ENCODE assay signal across 1 cellular context in the genomic region with DNA sequence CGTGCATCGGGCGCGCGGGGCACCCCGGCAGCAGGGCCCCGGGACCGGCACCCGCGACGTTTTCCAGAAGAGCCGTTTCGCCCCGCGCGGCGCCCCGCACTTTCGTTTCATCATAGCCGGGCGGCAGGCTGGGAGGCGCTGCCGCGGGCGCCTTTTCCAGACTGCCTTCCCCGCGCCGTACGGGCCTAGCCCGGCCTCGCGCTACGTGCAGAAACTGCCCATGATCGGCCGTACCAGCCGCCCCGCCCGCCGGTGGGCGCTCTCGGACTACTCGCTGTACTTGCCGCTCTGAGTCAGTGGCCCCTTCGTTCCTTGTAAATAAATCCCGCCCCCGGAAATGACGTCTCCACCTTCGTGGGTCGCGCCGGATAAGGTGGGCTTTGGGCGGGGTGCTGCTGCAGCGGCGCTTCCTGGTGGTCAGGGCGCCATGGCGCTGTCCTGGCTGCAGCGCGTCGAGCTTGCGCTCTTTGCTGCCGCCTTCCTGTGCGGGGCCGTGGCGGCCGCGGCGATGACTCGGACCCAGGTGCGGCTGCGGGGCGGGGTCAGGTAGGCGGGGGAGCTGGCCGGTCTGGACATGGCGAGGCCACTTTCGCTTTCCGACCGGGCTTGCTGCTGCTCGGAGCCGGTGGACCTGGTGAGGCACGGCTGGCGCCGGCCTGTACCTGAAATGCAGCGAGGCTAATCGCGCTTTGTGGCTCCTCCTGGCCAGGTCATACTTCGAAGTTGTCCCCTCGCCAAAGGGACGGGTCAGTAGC.
TF ChIP-seq lines count a peak whose summit lies in the region.

A gene with protein sequence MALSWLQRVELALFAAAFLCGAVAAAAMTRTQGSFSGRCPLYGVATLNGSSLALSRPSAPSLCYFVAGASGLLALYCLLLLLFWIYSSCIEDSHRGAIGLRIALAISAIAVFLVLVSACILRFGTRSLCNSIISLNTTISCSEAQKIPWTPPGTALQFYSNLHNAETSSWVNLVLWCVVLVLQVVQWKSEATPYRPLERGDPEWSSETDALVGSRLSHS (plus strand): TSS at position 398 of the 755 bp plus-strand sequence. CDS start 30 bp downstream, at position 428.

TF ChIP-seq in HepG2, 621 proteins besides CTCF, POLR2A, EP300 and RAD21 (continued from another document and continues in another):
- TF ChIP-seq, protein P1, sequence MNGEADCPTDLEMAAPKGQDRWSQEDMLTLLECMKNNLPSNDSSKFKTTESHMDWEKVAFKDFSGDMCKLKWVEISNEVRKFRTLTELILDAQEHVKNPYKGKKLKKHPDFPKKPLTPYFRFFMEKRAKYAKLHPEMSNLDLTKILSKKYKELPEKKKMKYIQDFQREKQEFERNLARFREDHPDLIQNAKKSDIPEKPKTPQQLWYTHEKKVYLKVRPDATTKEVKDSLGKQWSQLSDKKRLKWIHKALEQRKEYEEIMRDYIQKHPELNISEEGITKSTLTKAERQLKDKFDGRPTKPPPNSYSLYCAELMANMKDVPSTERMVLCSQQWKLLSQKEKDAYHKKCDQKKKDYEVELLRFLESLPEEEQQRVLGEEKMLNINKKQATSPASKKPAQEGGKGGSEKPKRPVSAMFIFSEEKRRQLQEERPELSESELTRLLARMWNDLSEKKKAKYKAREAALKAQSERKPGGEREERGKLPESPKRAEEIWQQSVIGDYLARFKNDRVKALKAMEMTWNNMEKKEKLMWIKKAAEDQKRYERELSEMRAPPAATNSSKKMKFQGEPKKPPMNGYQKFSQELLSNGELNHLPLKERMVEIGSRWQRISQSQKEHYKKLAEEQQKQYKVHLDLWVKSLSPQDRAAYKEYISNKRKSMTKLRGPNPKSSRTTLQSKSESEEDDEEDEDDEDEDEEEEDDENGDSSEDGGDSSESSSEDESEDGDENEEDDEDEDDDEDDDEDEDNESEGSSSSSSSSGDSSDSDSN (CRISPR knock-in tag; IDR thresholded peaks at IDR 0.05) = peak; percentile 84
- TF ChIP-seq, protein P2, sequence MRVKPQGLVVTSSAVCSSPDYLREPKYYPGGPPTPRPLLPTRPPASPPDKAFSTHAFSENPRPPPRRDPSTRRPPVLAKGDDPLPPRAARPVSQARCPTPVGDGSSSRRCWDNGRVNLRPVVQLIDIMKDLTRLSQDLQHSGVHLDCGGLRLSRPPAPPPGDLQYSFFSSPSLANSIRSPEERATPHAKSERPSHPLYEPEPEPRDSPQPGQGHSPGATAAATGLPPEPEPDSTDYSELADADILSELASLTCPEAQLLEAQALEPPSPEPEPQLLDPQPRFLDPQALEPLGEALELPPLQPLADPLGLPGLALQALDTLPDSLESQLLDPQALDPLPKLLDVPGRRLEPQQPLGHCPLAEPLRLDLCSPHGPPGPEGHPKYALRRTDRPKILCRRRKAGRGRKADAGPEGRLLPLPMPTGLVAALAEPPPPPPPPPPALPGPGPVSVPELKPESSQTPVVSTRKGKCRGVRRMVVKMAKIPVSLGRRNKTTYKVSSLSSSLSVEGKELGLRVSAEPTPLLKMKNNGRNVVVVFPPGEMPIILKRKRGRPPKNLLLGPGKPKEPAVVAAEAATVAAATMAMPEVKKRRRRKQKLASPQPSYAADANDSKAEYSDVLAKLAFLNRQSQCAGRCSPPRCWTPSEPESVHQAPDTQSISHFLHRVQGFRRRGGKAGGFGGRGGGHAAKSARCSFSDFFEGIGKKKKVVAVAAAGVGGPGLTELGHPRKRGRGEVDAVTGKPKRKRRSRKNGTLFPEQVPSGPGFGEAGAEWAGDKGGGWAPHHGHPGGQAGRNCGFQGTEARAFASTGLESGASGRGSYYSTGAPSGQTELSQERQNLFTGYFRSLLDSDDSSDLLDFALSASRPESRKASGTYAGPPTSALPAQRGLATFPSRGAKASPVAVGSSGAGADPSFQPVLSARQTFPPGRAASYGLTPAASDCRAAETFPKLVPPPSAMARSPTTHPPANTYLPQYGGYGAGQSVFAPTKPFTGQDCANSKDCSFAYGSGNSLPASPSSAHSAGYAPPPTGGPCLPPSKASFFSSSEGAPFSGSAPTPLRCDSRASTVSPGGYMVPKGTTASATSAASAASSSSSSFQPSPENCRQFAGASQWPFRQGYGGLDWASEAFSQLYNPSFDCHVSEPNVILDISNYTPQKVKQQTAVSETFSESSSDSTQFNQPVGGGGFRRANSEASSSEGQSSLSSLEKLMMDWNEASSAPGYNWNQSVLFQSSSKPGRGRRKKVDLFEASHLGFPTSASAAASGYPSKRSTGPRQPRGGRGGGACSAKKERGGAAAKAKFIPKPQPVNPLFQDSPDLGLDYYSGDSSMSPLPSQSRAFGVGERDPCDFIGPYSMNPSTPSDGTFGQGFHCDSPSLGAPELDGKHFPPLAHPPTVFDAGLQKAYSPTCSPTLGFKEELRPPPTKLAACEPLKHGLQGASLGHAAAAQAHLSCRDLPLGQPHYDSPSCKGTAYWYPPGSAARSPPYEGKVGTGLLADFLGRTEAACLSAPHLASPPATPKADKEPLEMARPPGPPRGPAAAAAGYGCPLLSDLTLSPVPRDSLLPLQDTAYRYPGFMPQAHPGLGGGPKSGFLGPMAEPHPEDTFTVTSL (CRISPR knock-in tag; IDR thresholded peaks at IDR 0.05; ENCODE audit: borderline replicate concordance) = no peak
- TF ChIP-seq, protein P3, sequence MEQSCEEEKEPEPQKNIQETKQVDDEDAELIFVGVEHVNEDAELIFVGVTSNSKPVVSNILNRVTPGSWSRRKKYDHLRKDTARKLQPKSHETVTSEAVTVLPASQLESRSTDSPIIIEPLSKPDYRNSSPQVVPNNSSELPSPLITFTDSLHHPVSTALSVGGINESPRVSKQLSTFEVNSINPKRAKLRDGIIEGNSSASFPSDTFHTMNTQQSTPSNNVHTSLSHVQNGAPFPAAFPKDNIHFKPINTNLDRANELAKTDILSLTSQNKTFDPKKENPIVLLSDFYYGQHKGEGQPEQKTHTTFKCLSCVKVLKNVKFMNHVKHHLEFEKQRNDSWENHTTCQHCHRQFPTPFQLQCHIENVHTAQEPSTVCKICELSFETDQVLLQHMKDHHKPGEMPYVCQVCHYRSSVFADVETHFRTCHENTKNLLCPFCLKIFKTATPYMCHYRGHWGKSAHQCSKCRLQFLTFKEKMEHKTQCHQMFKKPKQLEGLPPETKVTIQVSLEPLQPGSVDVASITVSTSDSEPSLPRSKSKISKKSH (CRISPR knock-in tag; IDR thresholded peaks at IDR 0.05; ENCODE audit: borderline replicate concordance) = peak; percentile 77; the same call in 1 of the 2 replicates
- TF ChIP-seq, protein P4, sequence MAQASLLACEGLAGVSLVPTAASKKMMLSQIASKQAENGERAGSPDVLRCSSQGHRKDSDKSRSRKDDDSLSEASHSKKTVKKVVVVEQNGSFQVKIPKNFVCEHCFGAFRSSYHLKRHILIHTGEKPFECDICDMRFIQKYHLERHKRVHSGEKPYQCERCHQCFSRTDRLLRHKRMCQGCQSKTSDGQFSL (CRISPR knock-in tag; IDR thresholded peaks at IDR 0.05) = no peak
- no peak for TF ChIP-seq ZNF7 (CRISPR knock-in tag; IDR thresholded peaks at IDR 0.05)
- peak; percentile 75 for TF ChIP-seq ETV5 (CRISPR knock-in tag; IDR thresholded peaks at IDR 0.05; ENCODE audit: borderline replicate concordance)
- TF ChIP-seq, protein P5, sequence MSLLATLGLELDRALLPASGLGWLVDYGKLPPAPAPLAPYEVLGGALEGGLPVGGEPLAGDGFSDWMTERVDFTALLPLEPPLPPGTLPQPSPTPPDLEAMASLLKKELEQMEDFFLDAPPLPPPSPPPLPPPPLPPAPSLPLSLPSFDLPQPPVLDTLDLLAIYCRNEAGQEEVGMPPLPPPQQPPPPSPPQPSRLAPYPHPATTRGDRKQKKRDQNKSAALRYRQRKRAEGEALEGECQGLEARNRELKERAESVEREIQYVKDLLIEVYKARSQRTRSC (CRISPR knock-in tag; IDR thresholded peaks at IDR 0.05; ENCODE audit: low read depth) = peak; percentile 36; the same call in 1 of the 2 replicates
- TF ChIP-seq, protein P6, sequence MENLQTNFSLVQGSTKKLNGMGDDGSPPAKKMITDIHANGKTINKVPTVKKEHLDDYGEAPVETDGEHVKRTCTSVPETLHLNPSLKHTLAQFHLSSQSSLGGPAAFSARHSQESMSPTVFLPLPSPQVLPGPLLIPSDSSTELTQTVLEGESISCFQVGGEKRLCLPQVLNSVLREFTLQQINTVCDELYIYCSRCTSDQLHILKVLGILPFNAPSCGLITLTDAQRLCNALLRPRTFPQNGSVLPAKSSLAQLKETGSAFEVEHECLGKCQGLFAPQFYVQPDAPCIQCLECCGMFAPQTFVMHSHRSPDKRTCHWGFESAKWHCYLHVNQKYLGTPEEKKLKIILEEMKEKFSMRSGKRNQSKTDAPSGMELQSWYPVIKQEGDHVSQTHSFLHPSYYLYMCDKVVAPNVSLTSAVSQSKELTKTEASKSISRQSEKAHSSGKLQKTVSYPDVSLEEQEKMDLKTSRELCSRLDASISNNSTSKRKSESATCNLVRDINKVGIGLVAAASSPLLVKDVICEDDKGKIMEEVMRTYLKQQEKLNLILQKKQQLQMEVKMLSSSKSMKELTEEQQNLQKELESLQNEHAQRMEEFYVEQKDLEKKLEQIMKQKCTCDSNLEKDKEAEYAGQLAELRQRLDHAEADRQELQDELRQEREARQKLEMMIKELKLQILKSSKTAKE (CRISPR knock-in tag; IDR thresholded peaks at IDR 0.05; ENCODE audit: borderline replicate concordance) = 0 out of 2 replicates have a peak, but pooled peaks have one; percentile 5
- TF ChIP-seq ZNF430 (CRISPR knock-in tag; IDR thresholded peaks at IDR 0.05) = 0 out of 2 replicates have a peak, but pooled peaks have one; percentile 40
- peak; percentile 89 for TF ChIP-seq SP2 (CRISPR knock-in tag; IDR thresholded peaks at IDR 0.05)
- peak; percentile 65; the same call in 1 of the 2 replicates for TF ChIP-seq ISL2 (CRISPR knock-in tag; IDR thresholded peaks at IDR 0.05)
- TF ChIP-seq ZNF484 (CRISPR knock-in tag; IDR thresholded peaks at IDR 0.05; ENCODE audit: borderline replicate concordance, low read depth) = no peak
- 0 out of 2 replicates have a peak, but pooled peaks have one; percentile 44 for TF ChIP-seq MEF2D (CRISPR knock-in tag; IDR thresholded peaks at IDR 0.05)
- TF ChIP-seq PCBP2 (optimal IDR thresholded peaks at IDR 0.05; ENCODE audit: low read depth, low read length, poor library complexity, severe bottlenecking) = no peak
- no peak for TF ChIP-seq ZNF746 (CRISPR knock-in tag; IDR thresholded peaks at IDR 0.05)
- TF ChIP-seq SATB2 (CRISPR knock-in tag; IDR thresholded peaks at IDR 0.05) = no peak
- no peak for TF ChIP-seq ZNF558 (CRISPR knock-in tag; IDR thresholded peaks at IDR 0.05; ENCODE audit: borderline replicate concordance)
- TF ChIP-seq ZNF615 (CRISPR knock-in tag; IDR thresholded peaks at IDR 0.05; ENCODE audit: borderline replicate concordance) = no peak
- peak; percentile 27; the same call in 1 of the 2 replicates for TF ChIP-seq ZNF777 (CRISPR knock-in tag; IDR thresholded peaks at IDR 0.05)
- no peak for TF ChIP-seq ZFP37 (CRISPR knock-in tag; IDR thresholded peaks at IDR 0.05; ENCODE audit: borderline replicate concordance)
- TF ChIP-seq SP4 (CRISPR knock-in tag; IDR thresholded peaks at IDR 0.05) = peak; percentile 94
- no peak for TF ChIP-seq JDP2 (CRISPR knock-in tag; IDR thresholded peaks at IDR 0.05; ENCODE audit: borderline replicate concordance)
- 0 out of 2 replicates have a peak, but pooled peaks have one; percentile 40 for TF ChIP-seq SNRNP70 (IDR thresholded peaks at IDR 0.05; ENCODE audit: low read depth, low read length)
- TF ChIP-seq, protein P7, sequence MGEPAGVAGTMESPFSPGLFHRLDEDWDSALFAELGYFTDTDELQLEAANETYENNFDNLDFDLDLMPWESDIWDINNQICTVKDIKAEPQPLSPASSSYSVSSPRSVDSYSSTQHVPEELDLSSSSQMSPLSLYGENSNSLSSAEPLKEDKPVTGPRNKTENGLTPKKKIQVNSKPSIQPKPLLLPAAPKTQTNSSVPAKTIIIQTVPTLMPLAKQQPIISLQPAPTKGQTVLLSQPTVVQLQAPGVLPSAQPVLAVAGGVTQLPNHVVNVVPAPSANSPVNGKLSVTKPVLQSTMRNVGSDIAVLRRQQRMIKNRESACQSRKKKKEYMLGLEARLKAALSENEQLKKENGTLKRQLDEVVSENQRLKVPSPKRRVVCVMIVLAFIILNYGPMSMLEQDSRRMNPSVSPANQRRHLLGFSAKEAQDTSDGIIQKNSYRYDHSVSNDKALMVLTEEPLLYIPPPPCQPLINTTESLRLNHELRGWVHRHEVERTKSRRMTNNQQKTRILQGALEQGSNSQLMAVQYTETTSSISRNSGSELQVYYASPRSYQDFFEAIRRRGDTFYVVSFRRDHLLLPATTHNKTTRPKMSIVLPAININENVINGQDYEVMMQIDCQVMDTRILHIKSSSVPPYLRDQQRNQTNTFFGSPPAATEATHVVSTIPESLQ (CRISPR knock-in tag; conservative IDR thresholded peaks at IDR 0.05) = no peak
- TF ChIP-seq SOX13 (IDR thresholded peaks at IDR 0.05) = no peak
- TF ChIP-seq SOX13 (CRISPR knock-in tag; conservative IDR thresholded peaks at IDR 0.05 in 1 of 2, IDR thresholded peaks at IDR 0.05 in 1 of 2) = peak in 1 of 2 experiments; percentile 29; a peak in 2 of 4 replicates
- TF ChIP-seq, protein P8, sequence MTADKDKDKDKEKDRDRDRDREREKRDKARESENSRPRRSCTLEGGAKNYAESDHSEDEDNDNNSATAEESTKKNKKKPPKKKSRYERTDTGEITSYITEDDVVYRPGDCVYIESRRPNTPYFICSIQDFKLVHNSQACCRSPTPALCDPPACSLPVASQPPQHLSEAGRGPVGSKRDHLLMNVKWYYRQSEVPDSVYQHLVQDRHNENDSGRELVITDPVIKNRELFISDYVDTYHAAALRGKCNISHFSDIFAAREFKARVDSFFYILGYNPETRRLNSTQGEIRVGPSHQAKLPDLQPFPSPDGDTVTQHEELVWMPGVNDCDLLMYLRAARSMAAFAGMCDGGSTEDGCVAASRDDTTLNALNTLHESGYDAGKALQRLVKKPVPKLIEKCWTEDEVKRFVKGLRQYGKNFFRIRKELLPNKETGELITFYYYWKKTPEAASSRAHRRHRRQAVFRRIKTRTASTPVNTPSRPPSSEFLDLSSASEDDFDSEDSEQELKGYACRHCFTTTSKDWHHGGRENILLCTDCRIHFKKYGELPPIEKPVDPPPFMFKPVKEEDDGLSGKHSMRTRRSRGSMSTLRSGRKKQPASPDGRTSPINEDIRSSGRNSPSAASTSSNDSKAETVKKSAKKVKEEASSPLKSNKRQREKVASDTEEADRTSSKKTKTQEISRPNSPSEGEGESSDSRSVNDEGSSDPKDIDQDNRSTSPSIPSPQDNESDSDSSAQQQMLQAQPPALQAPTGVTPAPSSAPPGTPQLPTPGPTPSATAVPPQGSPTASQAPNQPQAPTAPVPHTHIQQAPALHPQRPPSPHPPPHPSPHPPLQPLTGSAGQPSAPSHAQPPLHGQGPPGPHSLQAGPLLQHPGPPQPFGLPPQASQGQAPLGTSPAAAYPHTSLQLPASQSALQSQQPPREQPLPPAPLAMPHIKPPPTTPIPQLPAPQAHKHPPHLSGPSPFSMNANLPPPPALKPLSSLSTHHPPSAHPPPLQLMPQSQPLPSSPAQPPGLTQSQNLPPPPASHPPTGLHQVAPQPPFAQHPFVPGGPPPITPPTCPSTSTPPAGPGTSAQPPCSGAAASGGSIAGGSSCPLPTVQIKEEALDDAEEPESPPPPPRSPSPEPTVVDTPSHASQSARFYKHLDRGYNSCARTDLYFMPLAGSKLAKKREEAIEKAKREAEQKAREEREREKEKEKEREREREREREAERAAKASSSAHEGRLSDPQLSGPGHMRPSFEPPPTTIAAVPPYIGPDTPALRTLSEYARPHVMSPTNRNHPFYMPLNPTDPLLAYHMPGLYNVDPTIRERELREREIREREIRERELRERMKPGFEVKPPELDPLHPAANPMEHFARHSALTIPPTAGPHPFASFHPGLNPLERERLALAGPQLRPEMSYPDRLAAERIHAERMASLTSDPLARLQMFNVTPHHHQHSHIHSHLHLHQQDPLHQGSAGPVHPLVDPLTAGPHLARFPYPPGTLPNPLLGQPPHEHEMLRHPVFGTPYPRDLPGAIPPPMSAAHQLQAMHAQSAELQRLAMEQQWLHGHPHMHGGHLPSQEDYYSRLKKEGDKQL (CRISPR knock-in tag; IDR thresholded peaks at IDR 0.05; ENCODE audit: low read depth) = 0 out of 2 replicates have a peak, but pooled peaks have one; percentile 50
- TF ChIP-seq ZNF317 (CRISPR knock-in tag; IDR thresholded peaks at IDR 0.05) = peak; percentile 44; the same call in 1 of the 2 replicates
- peak; percentile 91 for TF ChIP-seq ZNF788 (CRISPR knock-in tag; IDR thresholded peaks at IDR 0.05; ENCODE audit: borderline replicate concordance)
- TF ChIP-seq NFYC (CRISPR knock-in tag; IDR thresholded peaks at IDR 0.05) = peak; percentile 51
- TF ChIP-seq PHF21A (CRISPR knock-in tag; IDR thresholded peaks at IDR 0.05) = no peak; the same call in 1 of the 2 replicates
